1 cellular context compared by ENCODE assay signal in genomic region chr9:136241540-136241939, GRCh38.
TF ChIP-seq lines count a peak whose summit lies in the region.

No MANE protein-coding gene starts in this region.

TF ChIP-seq in H1, 55 proteins besides CTCF, POLR2A, EP300 and RAD21:
- TF ChIP-seq CHD7 (IDR thresholded peaks at IDR 0.05; ENCODE audit: insufficient replicate concordance, low read length) = no peak
- no peak for TF ChIP-seq YY1 (IDR thresholded peaks at IDR 0.05; ENCODE audit: low read depth, low read length)
- no peak for TF ChIP-seq SP2 (IDR thresholded peaks at IDR 0.05; ENCODE audit: low read length)
- TF ChIP-seq SIX5 (IDR thresholded peaks at IDR 0.05; ENCODE audit: low read depth, low read length) = no peak
- no peak for TF ChIP-seq SRF (IDR thresholded peaks at IDR 0.05; ENCODE audit: low read depth, low read length)
- no peak for TF ChIP-seq CHD2 (IDR thresholded peaks at IDR 0.05; ENCODE audit: low read length)
- TF ChIP-seq CBX5 (IDR thresholded peaks at IDR 0.05; ENCODE audit: low read depth, low read length) = no peak
- TF ChIP-seq ZNF274 (IDR thresholded peaks at IDR 0.05; ENCODE audit: borderline replicate concordance, extremely low read depth, low read length) = no peak
- TF ChIP-seq SIRT6 (IDR thresholded peaks at IDR 0.05; ENCODE audit: low read length) = no peak
- no peak for TF ChIP-seq GTF2F1 (IDR thresholded peaks at IDR 0.05; ENCODE audit: borderline replicate concordance, low read depth, low read length)
